Comparison of ENCODE assay signal across 24 cellular contexts in the genomic region with DNA sequence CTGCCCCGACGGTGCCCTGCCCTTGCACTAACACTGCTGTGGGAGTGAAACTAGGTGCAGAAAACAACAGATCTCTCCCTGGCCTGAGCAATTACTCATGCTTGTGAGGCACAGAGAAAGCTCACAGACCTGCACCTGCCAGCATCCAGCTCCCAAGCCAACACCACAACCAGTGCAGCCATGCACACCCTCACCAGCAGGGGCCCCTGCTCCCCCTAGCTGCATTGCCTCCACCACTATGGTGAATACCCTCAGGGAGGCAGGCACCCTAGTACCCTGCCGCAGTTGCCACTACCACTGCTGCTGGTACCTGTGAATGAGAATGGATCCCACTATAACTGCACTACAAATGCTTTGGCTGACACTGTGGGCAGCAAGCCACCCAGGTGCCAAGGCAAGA. TPM values are rescaled to one million over a fixed set of nuclear protein-coding genes. Genes with fewer than 3 reads are reported as not detected.
DNase-seq lines count a peak whose midpoint lies in the region; ATAC-seq and TF ChIP-seq lines count a peak whose summit lies in the region.
"Had no signal": no experiment of that assay in that cellular context is flagged by ENCODE, and none has a peak within 500 bp of the region (broad histone marks: within the 10 kb centered on the region; RNA-seq: fewer than 3 reads in every experiment).

No MANE protein-coding gene starts in this region.

- H3K4me3 Mint-ChIP-seq in GM23338 (no peak overlapping the region), WTC11 (no peak overlapping the region)
- H3K4me3 Mint-ChIP-seq: activated CD4-positive, alpha-beta T cell treated with anti-CD3 and anti-CD28 coated beads, Interleukin-2, amount 10 ng/mL, durations not matched to agents 7 days and 5 days; naive B cell had no signal

- H3K27ac Mint-ChIP-seq in GM23338 (no peak overlapping the region), WTC11 (no peak overlapping the region)
- H3K27ac Mint-ChIP-seq: activated CD4-positive, alpha-beta T cell treated with anti-CD3 and anti-CD28 coated beads, Interleukin-2, amount 10 ng/mL, durations not matched to agents 7 days and 5 days; activated naive CD4-positive, alpha-beta T cell treated with anti-CD3 and anti-CD28 coated beads, Interleukin-2, amount 50 U/mL, for 72 hours; naive B cell had no signal

- H3K9me3 Mint-ChIP-seq in GM23338: peaks cover 5% of the 10 kb centered on the region
- H3K9me3 Mint-ChIP-seq in WTC11: peaks cover 23% of the 10 kb centered on the region
- H3K9me3 Mint-ChIP-seq: activated CD4-positive, alpha-beta T cell treated with anti-CD3 and anti-CD28 coated beads, Interleukin-2, amount 10 ng/mL, durations not matched to agents 7 days and 5 days had no signal

- H3K36me3 Mint-ChIP-seq in GM23338 (ENCODE audit: low read depth) (no peaks in the 10 kb centered on the region; the same call in 2 of the 3 replicates), WTC11 (no peaks in the 10 kb centered on the region; the same call in 1 of the 2 replicates)
- H3K36me3 Mint-ChIP-seq: naive B cell had no signal

- H3F3A ChIP-seq in GM23338 (replicated peaks; ENCODE audit: low read depth): no peaks in the 10 kb centered on the region

- H3K4me1 Mint-ChIP-seq in GM23338 (peaks cover 10% of the 10 kb centered on the region), WTC11 (peaks cover 9% of the 10 kb centered on the region)
- H3K4me1 Mint-ChIP-seq: activated CD4-positive, alpha-beta T cell treated with anti-CD3 and anti-CD28 coated beads, Interleukin-2, amount 10 ng/mL, durations not matched to agents 7 days and 5 days; naive B cell had no signal

- H3K4me1 ChIP-seq in A673 (ENCODE audit: insufficient read depth, low read length, poor library complexity, severe bottlenecking) (no peaks in the 10 kb centered on the region), GM23338 (ENCODE audit: insufficient read depth) (peaks cover 17% of the 10 kb centered on the region), heart right ventricle (no peaks in the 10 kb centered on the region)
- H3K4me1 ChIP-seq: ascending aorta, BLaER1 had no signal

- no peaks in the 10 kb centered on the region for H3K79me2 ChIP-seq in GM23338 (replicated peaks; ENCODE audit: insufficient read depth)

- H3K9me3 ChIP-seq in A673 (ENCODE audit: low read depth, low read length, poor library complexity, severe bottlenecking) (no peaks in the 10 kb centered on the region), heart right ventricle (peaks cover 0 to 24% (median 3%) of the 10 kb centered on the region in 11 donors)
- H3K9me3 ChIP-seq: ascending aorta had no signal

- DNase-seq in A673 (ENCODE audit: low spot score): no peak
- peak; percentile 54 for DNase-seq in GM23338 (ENCODE audit: low spot score)
- DNase-seq in WTC11 (ENCODE audit: low spot score): peak; percentile 40
- DNase-seq in iPS-NIHi11 (ENCODE audit: low spot score): peak; percentile 26
- DNase-seq in heart right ventricle: no peak
- DNase-seq in H4 (ENCODE audit: low spot score): no peak
- DNase-seq in Ammon's horn (ENCODE audit: low spot score): no peak
- DNase-seq: ACHN; activated CD4-positive, alpha-beta T cell treated with anti-CD3 and anti-CD28 coated beads, Interleukin-2, amount 10 ng/mL, durations not matched to agents 7 days and 5 days; caudate nucleus; COR-L47; glutamatergic neuron; left colon; naive B cell; NCI-H1048; NCI-H187; NCI-H69; small intestine; stimulated activated CD4-positive, alpha-beta T cell treated with anti-CD3 and anti-CD28 coated beads, Interleukin-1b, Interleukin-23, amount 100 ng/mL, for 48 hours had no signal

- intact Hi-C loops in A673 (cut with micrococcal nuclease; ENCODE audit: unreplicated experiment) (no loop called here), heart right ventricle (cut with DNase I) (no loop called here)

- H3K9me2 ChIP-seq in GM23338 (ENCODE audit: insufficient read depth): no peaks in the 10 kb centered on the region

- no peak overlapping the region for H3K27ac ChIP-seq in A673 (ENCODE audit: low read depth, low read length, poor library complexity, severe bottlenecking)
- H3K27ac ChIP-seq in GM23338 (ENCODE audit: low read depth): no peak overlapping the region
- H3K27ac ChIP-seq in heart right ventricle: no peak overlapping the region
- H3K27ac ChIP-seq: ascending aorta, BLaER1, VCaP had no signal

- H3K27me3 ChIP-seq in A673 (replicated peaks; ENCODE audit: insufficient read depth, low read depth, low read length, poor library complexity): no peaks in the 10 kb centered on the region
- H3K27me3 ChIP-seq in GM23338 (ENCODE audit: insufficient read depth): peaks cover 5% of the 10 kb centered on the region; the same call in 1 of the 2 replicates
- no peaks in the 10 kb centered on the region for H3K27me3 ChIP-seq in heart right ventricle
- H3K27me3 ChIP-seq: ascending aorta, BLaER1 had no signal

- H3K36me3 ChIP-seq in A673 (ENCODE audit: insufficient read depth, low read length, poor library complexity, severe bottlenecking) (no peaks in the 10 kb centered on the region), GM23338 (ENCODE audit: insufficient read depth) (no peaks in the 10 kb centered on the region), heart right ventricle (no peaks in the 10 kb centered on the region)
- H3K36me3 ChIP-seq: ascending aorta, BLaER1 had no signal

- TF ChIP-seq CTCF in A673 (conservative IDR thresholded peaks at IDR 0.05; ENCODE audit: low read depth, low read length) (0 out of 2 replicates have a peak, but pooled peaks have one; percentile 26), GM23338 (conservative IDR thresholded peaks at IDR 0.05; ENCODE audit: low read depth in 2 of 2) (peak; percentile 11 to 73; a peak in 3 of 4 replicates), WTC11 (IDR thresholded peaks at IDR 0.05) (no peak), heart right ventricle (IDR thresholded peaks at IDR 0.05) (no peak)

- H4K20me1 ChIP-seq in GM23338 (replicated peaks; ENCODE audit: insufficient read depth): no peaks in the 10 kb centered on the region
- H4K20me1 ChIP-seq: BLaER1 had no signal

- ATAC-seq in GM23338 (peak; percentile 98), WTC11 (peak; percentile 99), GM19395 (IDR thresholded peaks at IDR 0.05; ENCODE audit: unreplicated experiment) (no peak), heart right ventricle (no peak)
- ATAC-seq: activated naive CD4-positive, alpha-beta T cell treated with anti-CD3 and anti-CD28 coated beads, Interleukin-2, amount 50 U/mL, for 72 hours; left colon had no signal

- H3K4me3 ChIP-seq in A673 (ENCODE audit: low read depth, low read length, poor library complexity, severe bottlenecking): no peak overlapping the region
- no peak overlapping the region for H3K4me3 ChIP-seq in GM23338
- no peak overlapping the region for H3K4me3 ChIP-seq in heart right ventricle
- H3K4me3 ChIP-seq: ascending aorta, BLaER1 had no signal

- CTCF ChIA-PET in A673 (lab: Charles Lee): no interaction called here
- CTCF ChIA-PET in WTC11 (lab: Charles Lee): interaction anchor here (0.5 to 2.3 kb wide), 17 partner anchors 9 to 297 kb away, joined by 3 to 14 read pairs (median 6); no protein-coding TSS in a partner anchor

- WGBS in heart right ventricle, 2 donors: 94 to 95% methylated on average over 3 of the region's 3 CpGs

- H3K27me3 Mint-ChIP-seq in GM23338 (ENCODE audit: insufficient read depth, low read depth, poor library complexity): peaks cover 2% of the 10 kb centered on the region
- peaks cover under 1% of the 10 kb centered on the region; the same call in 1 of the 2 replicates for H3K27me3 Mint-ChIP-seq in WTC11 (ENCODE audit: low read depth)

- no TSS peak for BruUV-seq in A673 (replicated peaks; lab: Mats Ljungman, UMichigan)

- no peak overlapping the region for H3K4me2 ChIP-seq in GM23338
- H3K4me2 ChIP-seq: BLaER1 had no signal

- POLR2A ChIA-PET in A673 (lab: Charles Lee; ENCODE audit: low non-redundant PET) (no interaction called here), WTC11 (lab: Charles Lee) (interaction anchor here (0.6 kb wide), 1 partner anchor 55 kb away, joined by 6 read pairs; no protein-coding TSS in a partner anchor)

- H2AFZ ChIP-seq in GM23338: no peak overlapping the region

TF ChIP-seq in GM23338, 12 proteins besides CTCF, POLR2A, EP300 and RAD21:
- TF ChIP-seq STAT1 (IDR thresholded peaks at IDR 0.05; ENCODE audit: unreplicated experiment): no peak
- no peak for TF ChIP-seq EZH2 (IDR thresholded peaks at IDR 0.05; ENCODE audit: low read depth, unreplicated experiment)

TF ChIP-seq in WTC11, 78 proteins besides CTCF, POLR2A, EP300 and RAD21 (continues in another document):
- TF ChIP-seq ZNF671 (CRISPR knock-in tag; IDR thresholded peaks at IDR 0.05) (no peak), ZNF317 (CRISPR knock-in tag; IDR thresholded peaks at IDR 0.05; ENCODE audit: borderline replicate concordance, low read depth) (no peak), SMAD4 (CRISPR knock-in tag; IDR thresholded peaks at IDR 0.05) (no peak), RORB (CRISPR knock-in tag; IDR thresholded peaks at IDR 0.05) (no peak), ZNF138 (CRISPR knock-in tag; conservative IDR thresholded peaks at IDR 0.05) (no peak), ESRRA (CRISPR knock-in tag; IDR thresholded peaks at IDR 0.05; ENCODE audit: borderline replicate concordance) (no peak), ETV6 (CRISPR knock-in tag; IDR thresholded peaks at IDR 0.05) (no peak)
- TF ChIP-seq, protein P1, sequence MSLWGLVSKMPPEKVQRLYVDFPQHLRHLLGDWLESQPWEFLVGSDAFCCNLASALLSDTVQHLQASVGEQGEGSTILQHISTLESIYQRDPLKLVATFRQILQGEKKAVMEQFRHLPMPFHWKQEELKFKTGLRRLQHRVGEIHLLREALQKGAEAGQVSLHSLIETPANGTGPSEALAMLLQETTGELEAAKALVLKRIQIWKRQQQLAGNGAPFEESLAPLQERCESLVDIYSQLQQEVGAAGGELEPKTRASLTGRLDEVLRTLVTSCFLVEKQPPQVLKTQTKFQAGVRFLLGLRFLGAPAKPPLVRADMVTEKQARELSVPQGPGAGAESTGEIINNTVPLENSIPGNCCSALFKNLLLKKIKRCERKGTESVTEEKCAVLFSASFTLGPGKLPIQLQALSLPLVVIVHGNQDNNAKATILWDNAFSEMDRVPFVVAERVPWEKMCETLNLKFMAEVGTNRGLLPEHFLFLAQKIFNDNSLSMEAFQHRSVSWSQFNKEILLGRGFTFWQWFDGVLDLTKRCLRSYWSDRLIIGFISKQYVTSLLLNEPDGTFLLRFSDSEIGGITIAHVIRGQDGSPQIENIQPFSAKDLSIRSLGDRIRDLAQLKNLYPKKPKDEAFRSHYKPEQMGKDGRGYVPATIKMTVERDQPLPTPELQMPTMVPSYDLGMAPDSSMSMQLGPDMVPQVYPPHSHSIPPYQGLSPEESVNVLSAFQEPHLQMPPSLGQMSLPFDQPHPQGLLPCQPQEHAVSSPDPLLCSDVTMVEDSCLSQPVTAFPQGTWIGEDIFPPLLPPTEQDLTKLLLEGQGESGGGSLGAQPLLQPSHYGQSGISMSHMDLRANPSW (CRISPR knock-in tag; conservative IDR thresholded peaks at IDR 0.05; ENCODE audit: low read depth): no peak

RNA-seq across cellular contexts. Expression of gene DIRAS3, which starts 7.1 kb away (rescaled TPM):
- total RNA-seq in A673 (2021) (0.94 and 1.1 TPM in 2 replicates), WTC11 (2021) (0.14 to 0.22 TPM (median 0.16 TPM) in 3 replicates), heart right ventricle (10 to 100 TPM in 9 of 10 donors, 1 to 10 TPM in 1; 4.9 to 52.7 (median 14.7) TPM)
- total RNA-seq in GM23338 (2014; rRNA removed; shearing (Covaris generic)): 0.12 and 0.21 TPM in 2 replicates
- polyA plus RNA-seq in GM23338 (2016; fragmentation: Nextera tagmentation; extraction: Ambion mirVana) (0.40 and 0.54 TPM in 2 replicates), heart right ventricle (10 to 100 TPM in 1 of 2 donors, 1 to 10 TPM in 1; 7.1 to 23.7 TPM)
- total RNA-seq in H4 (2014; rRNA removed; shearing (Covaris generic)): 0.06 and 1.5 TPM in 2 replicates
- total RNA-seq: activated CD4-positive, alpha-beta T cell treated with anti-CD3 and anti-CD28 coated beads, Interleukin-2, amount 10 ng/mL, durations not matched to agents 7 days and 5 days; activated naive CD4-positive, alpha-beta T cell treated with anti-CD3 and anti-CD28 coated beads, Interleukin-2, amount 50 U/mL, for 72 hours had no signal

Comparison
In these comparisons a context has a peak if more than half of its experiments do, and no peak if none do; other contexts are left out.
1. DNase-seq: peak in GM23338 (single experiment), WTC11 (single experiment) and iPS-NIHi11 (single experiment); none in A673 (single experiment), heart right ventricle (0 of 2), H4 (single experiment) and Ammon's horn (single experiment).
2. CTCF ChIP-seq: peak in A673 (single experiment) and GM23338 (2 of 2); none in WTC11 (single experiment) and heart right ventricle (0 of 9).
3. ATAC-seq: peak in GM23338 (single experiment) and WTC11 (single experiment); none in GM19395 (single experiment) and heart right ventricle (0 of 8).